ENCODE assay signal across 16 cellular contexts in genomic region chr9:129126789-129127618, GRCh38. TPM values are rescaled to one million over a fixed set of nuclear protein-coding genes. Genes with fewer than 3 reads are reported as not detected.
DNase-seq lines count a peak whose midpoint lies in the region; ATAC-seq and TF ChIP-seq lines count a peak whose summit lies in the region.
"Had no signal": no experiment of that assay in that cellular context is flagged by ENCODE, and none has a peak within 500 bp of the region (broad histone marks: within the 10 kb centered on the region; RNA-seq: fewer than 3 reads in every experiment).

No MANE protein-coding gene starts in this region.

- H3K9ac ChIP-seq in endodermal cell (ENCODE audit: extremely low read depth, low read length, poor library complexity, severe bottlenecking), result no peak overlapping the region
- peak overlapping the region; percentile 67 for H3K9ac ChIP-seq in neuronal stem cell (ENCODE audit: low read depth, low read length, poor library complexity)

- H3K4me1 Mint-ChIP-seq in GM23338 (peaks cover 22% of the 10 kb centered on the region), endodermal cell (peaks cover 15% of the 10 kb centered on the region)

- H3K27ac ChIP-seq in GM23338 (ENCODE audit: low read depth), result peak overlapping the region; percentile 77
- H3K27ac ChIP-seq in Panc1 (ENCODE audit: low read length), result no peak overlapping the region
- peak overlapping the region; percentile 93 for H3K27ac ChIP-seq in endodermal cell (ENCODE audit: low read depth, low read length)
- peak overlapping the region; percentile 93 for H3K27ac ChIP-seq in neuronal stem cell (replicated peaks; ENCODE audit: low read length)
- peak overlapping the region in 1 of 3 donors; percentile 24 for H3K27ac ChIP-seq in thyroid gland

- ATAC-seq in GM23338 (peak; percentile 94), Panc1 (no peak), HG02610 (IDR thresholded peaks at IDR 0.05; ENCODE audit: unreplicated experiment) (no peak), GM21390 (IDR thresholded peaks at IDR 0.05; ENCODE audit: unreplicated experiment) (no peak)
- ATAC-seq: HepG2, left lobe of liver, PC-3 had no signal

- no peak overlapping the region for H4K8ac ChIP-seq in neuronal stem cell (ENCODE audit: low read depth, low read length)

- no peak overlapping the region for H3K23ac ChIP-seq in neuronal stem cell (ENCODE audit: low read depth, low read length, poor library complexity)

- peak overlapping the region; percentile 56 for H2BK120ac ChIP-seq in neuronal stem cell (ENCODE audit: low read depth, low read length)

- intact Hi-C loops in Panc1 (cut with micrococcal nuclease; ENCODE audit: unreplicated experiment), result no loop called here
- intact Hi-C loops in thyroid gland (cut with DNase I), result no loop called here

- H3K9me2 ChIP-seq in GM23338 (ENCODE audit: insufficient read depth), result no peaks in the 10 kb centered on the region

- H3K9me3 Mint-ChIP-seq in GM23338 (no peaks in the 10 kb centered on the region), endodermal cell (no peaks in the 10 kb centered on the region)
- H3K9me3 Mint-ChIP-seq: activated CD4-positive, alpha-beta memory T cell treated with anti-CD3 and anti-CD28 coated beads for 36 hours; stimulated activated naive B cell treated with anti-CD40 and anti-IgM and Interleukin-4, amounts not matched to agents 10 μg/mL and 1 μg/mL and 100 μg/mL, for 72 hours had no signal

- peaks cover 22% of the 10 kb centered on the region; the same call in 1 of the 2 replicates for H3K79me2 ChIP-seq in GM23338 (replicated peaks; ENCODE audit: insufficient read depth)

- TF ChIP-seq POLR2A in thyroid gland (IDR thresholded peaks at IDR 0.05), result no peak

- 48 to 63% methylated on average over 9 to 10 of the region's 10 CpGs for WGBS in endodermal cell (ENCODE audit: insufficient coverage in 1 of 2, insufficient read length in 1 of 2), 2 experiments
- WGBS in neuronal stem cell (ENCODE audit: extremely low coverage in 2 of 2, insufficient read length in 2 of 2, insufficient replicate concordance in 1 of 2), 2 donors, result no CpG with 5 or more reads among the region's 10 CpGs
- 81 to 87% methylated on average over 10 of the region's 10 CpGs for WGBS in thyroid gland, 2 donors

- H3K4me3 ChIP-seq in GM23338 (no peak overlapping the region), Panc1 (ENCODE audit: low read depth in 2 of 2, low read length in 2 of 2) (no peak overlapping the region), endodermal cell (ENCODE audit: low read length) (no peak overlapping the region), neuronal stem cell (ENCODE audit: low read length in 2 of 2) (no peak overlapping the region), thyroid gland (replicated peaks in 1 of 3) (no peak overlapping the region)

- peak overlapping the region; percentile 93 for H3K27ac Mint-ChIP-seq in GM23338
- peak overlapping the region; percentile 87 for H3K27ac Mint-ChIP-seq in endodermal cell
- H3K27ac Mint-ChIP-seq: activated CD4-positive, alpha-beta memory T cell treated with anti-CD3 and anti-CD28 coated beads for 36 hours; stimulated activated naive B cell treated with anti-CD40 and anti-IgM and Interleukin-4, amounts not matched to agents 10 μg/mL and 1 μg/mL and 100 μg/mL, for 72 hours had no signal

- peak overlapping the region; percentile 41 for H3K4me2 ChIP-seq in GM23338
- H3K4me2 ChIP-seq in neuronal stem cell (ENCODE audit: insufficient read depth, low read length, poor library complexity, severe bottlenecking), result no peak overlapping the region

- no peak overlapping the region for H2AFZ ChIP-seq in GM23338
- H2AFZ ChIP-seq in neuronal stem cell (ENCODE audit: low read length), result no peak overlapping the region

- TSS peak; percentile 60 for BruUV-seq in Panc1 (replicated peaks; lab: Mats Ljungman, UMichigan)

- H3K4ac ChIP-seq in neuronal stem cell (ENCODE audit: low read length), result no peak overlapping the region

- POLR2A ChIA-PET in Panc1 (lab: Charles Lee), result no interaction called here

- peak overlapping the region; percentile 85 for H2BK5ac ChIP-seq in neuronal stem cell (ENCODE audit: low read length)

- H3K36me3 Mint-ChIP-seq in GM23338 (ENCODE audit: low read depth), result peaks cover 66% of the 10 kb centered on the region
- H3K36me3 Mint-ChIP-seq in endodermal cell (ENCODE audit: low read depth), result peaks cover 61% of the 10 kb centered on the region

- CTCF ChIA-PET in Panc1 (lab: Charles Lee), result no interaction called here

- no peaks in the 10 kb centered on the region for H3K79me1 ChIP-seq in neuronal stem cell (ENCODE audit: low read depth, low read length)

- peaks cover 8% of the 10 kb centered on the region for H3K27me3 Mint-ChIP-seq in GM23338 (ENCODE audit: insufficient read depth, low read depth, poor library complexity)
- no peaks in the 10 kb centered on the region for H3K27me3 Mint-ChIP-seq in endodermal cell (ENCODE audit: insufficient read depth)
- H3K27me3 Mint-ChIP-seq: activated CD4-positive, alpha-beta memory T cell treated with anti-CD3 and anti-CD28 coated beads for 36 hours; stimulated activated naive B cell treated with anti-CD40 and anti-IgM and Interleukin-4, amounts not matched to agents 10 μg/mL and 1 μg/mL and 100 μg/mL, for 72 hours had no signal

- H3F3A ChIP-seq in GM23338 (replicated peaks; ENCODE audit: low read depth), result peaks cover 10% of the 10 kb centered on the region; the same call in 1 of the 2 replicates

- TF ChIP-seq CTCF in GM23338 (conservative IDR thresholded peaks at IDR 0.05; ENCODE audit: low read depth in 2 of 2), result no peak
- no peak for TF ChIP-seq CTCF in Panc1 (IDR thresholded peaks at IDR 0.05)
- no peak for TF ChIP-seq CTCF in endodermal cell (conservative IDR thresholded peaks at IDR 0.05)
- TF ChIP-seq CTCF in thyroid gland (IDR thresholded peaks at IDR 0.05), result no peak

- no peaks in the 10 kb centered on the region for H3K9me3 ChIP-seq in Panc1 (ENCODE audit: control insufficient read depth, insufficient read depth, low read depth, low read length)
- H3K9me3 ChIP-seq in endodermal cell (ENCODE audit: control insufficient read depth, low read length), result no peaks in the 10 kb centered on the region
- H3K9me3 ChIP-seq in neuronal stem cell (replicated peaks in 1 of 2; ENCODE audit: control insufficient read depth in 2 of 2, insufficient read depth in 1 of 2, low read depth in 1 of 2, low read length in 2 of 2), result no peaks in the 10 kb centered on the region
- H3K9me3 ChIP-seq in thyroid gland, result no peaks in the 10 kb centered on the region

- in situ Hi-C loops in Panc1 (cut with HindIII; ENCODE audit: low pct_unique_long_range_greater_than_20kb, low sequenced_read_pairs), result no loop called here

- H3K27me3 ChIP-seq in GM23338 (ENCODE audit: insufficient read depth) (no peaks in the 10 kb centered on the region), Panc1 (ENCODE audit: control insufficient read depth, insufficient read depth, low read length) (no peaks in the 10 kb centered on the region), endodermal cell (ENCODE audit: control insufficient read depth, insufficient read depth, low read length, poor library complexity, severe bottlenecking) (no peaks in the 10 kb centered on the region), neuronal stem cell (ENCODE audit: control insufficient read depth in 3 of 3, insufficient read depth in 3 of 3, low read depth in 1 of 3, low read length in 3 of 3) (no peaks in the 10 kb centered on the region), thyroid gland (no peaks in the 10 kb centered on the region)

- H3K4me3 Mint-ChIP-seq in GM23338 (peak overlapping the region; percentile 18; the same call in 2 of the 3 replicates), endodermal cell (no peak overlapping the region)
- H3K4me3 Mint-ChIP-seq: activated CD4-positive, alpha-beta memory T cell treated with anti-CD3 and anti-CD28 coated beads for 36 hours; stimulated activated naive B cell treated with anti-CD40 and anti-IgM and Interleukin-4, amounts not matched to agents 10 μg/mL and 1 μg/mL and 100 μg/mL, for 72 hours had no signal

- H4K20me1 ChIP-seq in GM23338 (replicated peaks; ENCODE audit: insufficient read depth), result 0 out of 2 replicates have a peak, but pooled peaks cover 2% of the 10 kb centered on the region

- DNase-seq in GM23338 (ENCODE audit: low spot score), result peak; percentile 77
- no peak for DNase-seq in Panc1 (ENCODE audit: low read depth, low spot score)
- DNase-seq in endodermal cell, result peak; percentile 82
- DNase-seq in neuronal stem cell (ENCODE audit: low spot score), result no peak
- DNase-seq in hepatic stellate cell (ENCODE audit: low spot score), result no peak
- DNase-seq in thyroid gland, result no peak
- DNase-seq: activated CD4-positive, alpha-beta memory T cell treated with anti-CD3 and anti-CD28 coated beads for 36 hours; foreskin fibroblast; PC-3; stimulated activated CD4-positive, alpha-beta T cell treated with anti-CD3 and anti-CD28 coated beads, Interleukin-2, amount 100 ng/mL, for 24 hours; stimulated activated naive B cell treated with anti-CD40 and anti-IgM and Interleukin-4, amounts not matched to agents 10 μg/mL and 1 μg/mL and 100 μg/mL, for 72 hours; T-helper 2 cell had no signal

- no peak overlapping the region for H3K14ac ChIP-seq in neuronal stem cell (ENCODE audit: low read length)

- peak overlapping the region; percentile 41 for H2BK15ac ChIP-seq in neuronal stem cell (ENCODE audit: low read length)

- H3K36me3 ChIP-seq in GM23338 (ENCODE audit: insufficient read depth) (peaks cover 17% of the 10 kb centered on the region), Panc1 (ENCODE audit: control insufficient read depth, insufficient read depth, low read length) (no peaks in the 10 kb centered on the region), endodermal cell (ENCODE audit: control insufficient read depth, insufficient read depth, low read length) (peaks cover 57% of the 10 kb centered on the region), neuronal stem cell (replicated peaks in 1 of 2; ENCODE audit: control insufficient read depth in 2 of 2, insufficient read depth in 2 of 2, low read length in 2 of 2) (peaks cover 27 to 70% of the 10 kb centered on the region in 2 donors), thyroid gland (peaks cover 1 to 12% of the 10 kb centered on the region in 2 donors)

- peak overlapping the region; percentile 91 for H3K18ac ChIP-seq in neuronal stem cell (ENCODE audit: low read length)

- H2BK12ac ChIP-seq in neuronal stem cell (ENCODE audit: low read length), result no peak overlapping the region

- H2AK5ac ChIP-seq in neuronal stem cell (ENCODE audit: low read depth, low read length), result peak overlapping the region; percentile 63

- peaks cover 16% of the 10 kb centered on the region for H3K4me1 ChIP-seq in GM23338 (ENCODE audit: insufficient read depth)
- H3K4me1 ChIP-seq in Panc1 (ENCODE audit: control insufficient read depth, insufficient read depth, low read length), result no peaks in the 10 kb centered on the region
- H3K4me1 ChIP-seq in endodermal cell (ENCODE audit: control insufficient read depth, insufficient read depth, low read length), result no peaks in the 10 kb centered on the region
- peaks cover 16% of the 10 kb centered on the region in 2 donors for H3K4me1 ChIP-seq in neuronal stem cell (ENCODE audit: control insufficient read depth in 2 of 2, insufficient read depth in 1 of 2, low read depth in 1 of 2, low read length in 2 of 2)
- peaks cover 0 to 14% of the 10 kb centered on the region in 2 donors for H3K4me1 ChIP-seq in thyroid gland

- no peak overlapping the region for H4K91ac ChIP-seq in neuronal stem cell (ENCODE audit: low read depth, low read length, poor library complexity)

RNA-seq across cellular contexts. Expression of gene PTPA, which starts 15.8 kb away (rescaled TPM):
- total RNA-seq in GM23338 (2014; rRNA removed; shearing (Covaris generic)), result 110 and 122 TPM in 2 replicates
- polyA plus RNA-seq in GM23338 (2016; fragmentation: Nextera tagmentation; extraction: Ambion mirVana), result 53.9 and 57.3 TPM in 2 replicates
- total RNA-seq in Panc1 (2021; ENCODE audit: unreplicated experiment) (114 TPM), endodermal cell (100 to 1,000 TPM; 134 to 139 TPM), thyroid gland (100 to 1,000 TPM in 2 of 4 donors, 10 to 100 TPM in 2; 45.0 to 117 (median 89.5) TPM)
- 97.5 TPM for polyA plus RNA-seq in Panc1 (2012; ENCODE audit: insufficient read length)
- 105 TPM for polyA plus RNA-seq in endodermal cell (2013, experiment 1 of 2)
- polyA plus RNA-seq in endodermal cell (2013, experiment 2 of 2), result 96.3 TPM
- 74.5 TPM for polyA plus RNA-seq in neuronal stem cell (2013, experiment 1 of 2)
- polyA plus RNA-seq in neuronal stem cell (2013, experiment 2 of 2), result 76.7 TPM

RNA-seq across cellular contexts. Expression of gene CRAT, which starts 16.4 kb away (rescaled TPM):
- 9.9 TPM in 2 replicates for total RNA-seq in GM23338 (2014; rRNA removed; shearing (Covaris generic))
- polyA plus RNA-seq in GM23338 (2016; fragmentation: Nextera tagmentation; extraction: Ambion mirVana), result 3.7 and 4.6 TPM in 2 replicates
- total RNA-seq in Panc1 (2021; ENCODE audit: unreplicated experiment) (38.8 TPM), endodermal cell (10 to 100 TPM; 17.2 to 17.5 TPM), thyroid gland (10 to 100 TPM; 44.0 to 59.0 (median 54.1) TPM)
- polyA plus RNA-seq in Panc1 (2012; ENCODE audit: insufficient read length), result 71.7 TPM
- polyA plus RNA-seq in endodermal cell (2013, experiment 1 of 2), result 25.3 TPM
- 24.3 TPM for polyA plus RNA-seq in endodermal cell (2013, experiment 2 of 2)
- polyA plus RNA-seq in neuronal stem cell (2013, experiment 1 of 2), result 12.9 TPM
- polyA plus RNA-seq in neuronal stem cell (2013, experiment 2 of 2), result 12.1 TPM

RNA-seq across cellular contexts. Expression of gene DOLPP1, which starts 46.1 kb away (rescaled TPM):
- 30.0 and 31.9 TPM in 2 replicates for total RNA-seq in GM23338 (2014; rRNA removed; shearing (Covaris generic))
- 20.5 and 23.3 TPM in 2 replicates for polyA plus RNA-seq in GM23338 (2016; fragmentation: Nextera tagmentation; extraction: Ambion mirVana)
- 13.7 TPM for total RNA-seq in Panc1 (2021; ENCODE audit: unreplicated experiment)
- polyA plus RNA-seq in Panc1 (2012; ENCODE audit: insufficient read length), result 15.8 TPM
- total RNA-seq in endodermal cell, result 10 to 100 TPM; 30.1 to 30.4 TPM
- polyA plus RNA-seq in endodermal cell (2013, experiment 1 of 2), result 28.6 TPM
- 25.3 TPM for polyA plus RNA-seq in endodermal cell (2013, experiment 2 of 2)
- 34.9 TPM for polyA plus RNA-seq in neuronal stem cell (2013, experiment 1 of 2)
- polyA plus RNA-seq in neuronal stem cell (2013, experiment 2 of 2), result 34.1 TPM
- 10 to 100 TPM in 1 of 4 donors, 1 to 10 TPM in 3; 6.0 to 10.9 (median 8.3) TPM for total RNA-seq in thyroid gland

RNA-seq across cellular contexts. Expression of gene IER5L, which starts 51.1 kb away (rescaled TPM):
- 0.90 and 1.2 TPM in 2 replicates for total RNA-seq in GM23338 (2014; rRNA removed; shearing (Covaris generic))
- polyA plus RNA-seq in GM23338 (2016; fragmentation: Nextera tagmentation; extraction: Ambion mirVana), result 0.19 and 0.24 TPM in 2 replicates
- 44.6 TPM for total RNA-seq in Panc1 (2021; ENCODE audit: unreplicated experiment)
- 56.2 TPM for polyA plus RNA-seq in Panc1 (2012; ENCODE audit: insufficient read length)
- 1 to 10 TPM; 6.8 to 8.1 TPM for total RNA-seq in endodermal cell
- polyA plus RNA-seq in endodermal cell (2013, experiment 1 of 2), result 48.3 TPM
- polyA plus RNA-seq in endodermal cell (2013, experiment 2 of 2), result 51.1 TPM
- 15.9 TPM for polyA plus RNA-seq in neuronal stem cell (2013, experiment 1 of 2)
- polyA plus RNA-seq in neuronal stem cell (2013, experiment 2 of 2), result 15.2 TPM
- total RNA-seq in thyroid gland, result 10 to 100 TPM in 3 of 4 donors, 1 to 10 TPM in 1; 7.8 to 20.2 (median 12.6) TPM

Comparison
In these comparisons a context has a peak if more than half of its experiments do, and no peak if none do; other contexts are left out.
1. DNase-seq: peak in GM23338 (single experiment) and endodermal cell (single experiment); none in Panc1 (single experiment), neuronal stem cell (single experiment), hepatic stellate cell (single experiment) and thyroid gland (0 of 2).